ENCODE assay signal across 8 cellular contexts in the genomic region with DNA sequence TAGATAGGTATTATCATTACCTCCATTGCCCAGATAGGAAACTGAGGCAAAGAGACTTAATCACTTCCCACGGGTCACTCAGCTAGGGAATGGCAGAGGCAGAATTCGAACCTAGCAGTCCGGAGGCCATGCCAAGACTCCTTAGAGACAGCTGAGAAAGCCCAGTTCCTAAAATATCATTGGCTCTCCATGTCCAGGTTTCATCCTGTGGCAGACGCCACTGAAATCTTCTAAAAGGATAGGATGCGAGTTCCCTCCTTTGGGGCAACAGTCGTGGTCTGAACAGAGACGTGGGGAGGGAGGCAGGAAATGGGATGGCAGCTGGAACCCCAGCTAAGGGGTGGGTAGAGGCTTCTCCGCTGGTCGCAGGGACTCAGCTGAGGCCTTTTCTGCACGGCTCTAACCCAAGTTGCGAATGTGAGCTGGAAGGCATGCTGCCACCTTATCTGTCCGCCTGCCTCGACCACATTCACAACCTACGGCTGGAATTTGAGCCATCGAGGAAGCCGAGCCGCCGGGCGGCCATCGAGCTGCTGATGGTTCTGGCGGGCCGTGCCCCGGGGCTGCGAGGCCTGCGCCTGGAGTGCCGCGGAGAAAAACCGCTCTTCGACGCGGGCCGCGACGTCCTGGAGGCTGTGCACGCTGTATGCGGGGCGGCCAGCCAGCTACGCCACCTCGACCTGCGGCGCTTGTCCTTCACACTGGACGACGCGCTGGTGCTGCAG. TPM values are rescaled to one million over a fixed set of nuclear protein-coding genes. Genes with fewer than 3 reads are reported as not detected.
DNase-seq lines count a peak whose midpoint lies in the region; ATAC-seq, FAIRE-seq and TF ChIP-seq lines count a peak whose summit lies in the region.

No MANE protein-coding gene starts in this region.

- peaks cover 12% of the 10 kb centered on the region for H3K36me3 Mint-ChIP-seq in MCF 10A (ENCODE audit: insufficient read depth, unreplicated experiment)
- H3K36me3 Mint-ChIP-seq in activated naive CD8-positive, alpha-beta T cell treated with anti-CD3 and anti-CD28 coated beads, Interleukin-2, amount 10 ng/mL, durations not matched to agents 7 days and 5 days, result peaks cover 11% of the 10 kb centered on the region
- H3K36me3 Mint-ChIP-seq in activated naive CD4-positive, alpha-beta T cell treated with anti-CD3 and anti-CD28 coated beads, Interleukin-2, amount 50 U/mL, for 72 hours, result peaks cover 9 to 31% of the 10 kb centered on the region in 2 donors

- no peak for TF ChIP-seq CTCF in breast epithelium (IDR thresholded peaks at IDR 0.05)
- TF ChIP-seq CTCF in MCF 10A (IDR thresholded peaks at IDR 0.05; ENCODE audit: unreplicated experiment), result no peak
- TF ChIP-seq CTCF in keratinocyte (optimal IDR thresholded peaks at IDR 0.05 in 1 of 3, IDR thresholded peaks at IDR 0.05 in 1 of 3, conservative IDR thresholded peaks at IDR 0.05 in 1 of 3; ENCODE audit: extremely low read depth in 1 of 3, insufficient read depth in 2 of 3, low read length in 3 of 3), result no peak
- TF ChIP-seq CTCF in transverse colon (IDR thresholded peaks at IDR 0.05), result no peak

- peaks cover 9% of the 10 kb centered on the region for H3K4me1 Mint-ChIP-seq in MCF 10A (ENCODE audit: insufficient read depth, unreplicated experiment)
- H3K4me1 Mint-ChIP-seq in activated naive CD8-positive, alpha-beta T cell treated with anti-CD3 and anti-CD28 coated beads, Interleukin-2, amount 10 ng/mL, durations not matched to agents 7 days and 5 days, result peaks cover 32% of the 10 kb centered on the region

- H2AFZ ChIP-seq in keratinocyte (ENCODE audit: control insufficient read depth, low read length), result no peak overlapping the region

- intact Hi-C loops in breast epithelium (cut with DNase I; ENCODE audit: low total_unique reads), result no loop called here
- intact Hi-C loops in MCF 10A (cut with micrococcal nuclease), result no loop called here
- intact Hi-C loops in transverse colon (cut with DNase I; ENCODE audit: low total_unique reads), result no loop called here

- CTCF ChIA-PET in MCF 10A (lab: Yijun Ruan, JAX), result interaction anchor here (0.5 to 1.3 kb wide), 6 partner anchors 10 to 406 kb away, joined by 3 to 8 read pairs (median 3); no protein-coding TSS in a partner anchor

- no TSS peak for BruUV-seq in MCF 10A (replicated peaks; lab: Mats Ljungman, UMichigan)

- dilution Hi-C loops in keratinocyte (cut with MboI; ENCODE audit: extremely low pct_ligation_motif_present, low sequenced_read_pairs), result no loop called here

- H3K27me3 Mint-ChIP-seq in MCF 10A (ENCODE audit: insufficient read depth, unreplicated experiment), result no peaks in the 10 kb centered on the region
- peaks cover 46% of the 10 kb centered on the region for H3K27me3 Mint-ChIP-seq in activated naive CD8-positive, alpha-beta T cell treated with anti-CD3 and anti-CD28 coated beads, Interleukin-2, amount 10 ng/mL, durations not matched to agents 7 days and 5 days

- H3K9me3 ChIP-seq in breast epithelium, result no peaks in the 10 kb centered on the region
- H3K9me3 ChIP-seq in keratinocyte (ENCODE audit: control insufficient read depth, low read depth, low read length), result no peaks in the 10 kb centered on the region
- H3K9me3 ChIP-seq in transverse colon, result no peaks in the 10 kb centered on the region

- no peaks in the 10 kb centered on the region for H3K79me2 ChIP-seq in keratinocyte (ENCODE audit: control insufficient read depth, insufficient read depth, low read length)

- no peak for DNase-seq in breast epithelium (ENCODE audit: low spot score in 2 of 2)
- no peak for DNase-seq in MCF 10A (ENCODE audit: unreplicated experiment)
- DNase-seq in activated naive CD8-positive, alpha-beta T cell treated with anti-CD3 and anti-CD28 coated beads, Interleukin-2, amount 10 ng/mL, durations not matched to agents 7 days and 5 days, result peak; percentile 28
- no peak for DNase-seq in keratinocyte (ENCODE audit: low read depth, low spot score)
- no peak for DNase-seq in transverse colon
- DNase-seq in activated naive CD4-positive, alpha-beta T cell treated with anti-CD3 and anti-CD28 coated beads, Interleukin-2, amount 50 U/mL, for 72 hours (ENCODE audit: low spot score in 2 of 2), result no peak
- DNase-seq in RCC 7860 (ENCODE audit: low spot score), result no peak

- H3K9me1 ChIP-seq in keratinocyte (ENCODE audit: control insufficient read depth, extremely low read depth, insufficient read depth, low read length), result no peaks in the 10 kb centered on the region

- no peaks in the 10 kb centered on the region for H4K20me1 ChIP-seq in keratinocyte (ENCODE audit: control insufficient read depth, extremely low read depth, insufficient read depth, low read length)

- POLR2A ChIA-PET in MCF 10A (lab: Yijun Ruan, JAX), result interaction anchor here (0.8 to 4.6 kb wide), 3 partner anchors 13 to 22 kb away, joined by 3 to 94 read pairs (median 4); a partner anchor contains a TSS
- POLR2A ChIA-PET in activated naive CD8-positive, alpha-beta T cell treated with anti-CD3 and anti-CD28 coated beads, Interleukin-2, amount 10 ng/mL, durations not matched to agents 7 days and 5 days (lab: Charles Lee), result interaction anchor here (1.1 to 2.3 kb wide), 5 partner anchors 11 to 187 kb away, joined by 3 to 15 read pairs (median 4); a partner anchor contains a TSS

- 55% methylated on average over 44 of the region's 44 CpGs; no CpG with 5 or more reads in 1 of the 2 donors for WGBS in transverse colon (ENCODE audit: low coverage in 1 of 2), 2 donors

- TF ChIP-seq EP300 in transverse colon (IDR thresholded peaks at IDR 0.05; ENCODE audit: low read depth), result no peak

- in situ Hi-C loops in transverse colon (cut with MboI; ENCODE audit: low pct_ligation_motif_present in 1 of 4, low pct_unique_long_range_greater_than_20kb in 1 of 4, low sequenced_read_pairs in 3 of 4), result loop anchor here in 2 of 4 donors (25.0 kb wide), 2 partner anchors 175 to 200 kb away; a partner anchor contains a TSS

- H3K4me3 ChIP-seq in breast epithelium, result peak overlapping the region; percentile 42 to 70 (median 52)
- peak overlapping the region in 1 of 3 experiments; percentile 56 for H3K4me3 ChIP-seq in keratinocyte (ENCODE audit: control insufficient read depth in 2 of 3, extremely low read depth in 1 of 3, insufficient read depth in 2 of 3, low read depth in 1 of 3, low read length in 3 of 3)
- peak overlapping the region in 2 of 4 donors; percentile 29 to 38 for H3K4me3 ChIP-seq in transverse colon

- peak overlapping the region in 1 of 2 donors; percentile 19 for H3K27ac ChIP-seq in breast epithelium
- no peak overlapping the region for H3K27ac ChIP-seq in keratinocyte (ENCODE audit: control insufficient read depth, insufficient read depth, low read length)
- H3K27ac ChIP-seq in transverse colon, result peak overlapping the region; percentile 11 to 72 (median 58)

- H3K27ac Mint-ChIP-seq in MCF 10A (ENCODE audit: low read depth, unreplicated experiment), result no peak overlapping the region
- H3K27ac Mint-ChIP-seq in activated naive CD8-positive, alpha-beta T cell treated with anti-CD3 and anti-CD28 coated beads, Interleukin-2, amount 10 ng/mL, durations not matched to agents 7 days and 5 days, result no peak overlapping the region
- H3K27ac Mint-ChIP-seq in activated naive CD4-positive, alpha-beta T cell treated with anti-CD3 and anti-CD28 coated beads, Interleukin-2, amount 50 U/mL, for 72 hours, result no peak overlapping the region

- H3K27me3 ChIP-seq in breast epithelium (no peaks in the 10 kb centered on the region), keratinocyte (ENCODE audit: control insufficient read depth, extremely low read depth, insufficient read depth, low read length) (peaks cover 7% of the 10 kb centered on the region), transverse colon (peaks cover 56% of the 10 kb centered on the region)

- no peak overlapping the region for H3K4me3 Mint-ChIP-seq in MCF 10A (ENCODE audit: unreplicated experiment)
- peak overlapping the region; percentile 44 for H3K4me3 Mint-ChIP-seq in activated naive CD8-positive, alpha-beta T cell treated with anti-CD3 and anti-CD28 coated beads, Interleukin-2, amount 10 ng/mL, durations not matched to agents 7 days and 5 days

- ATAC-seq in activated naive CD8-positive, alpha-beta T cell treated with anti-CD3 and anti-CD28 coated beads, Interleukin-2, amount 10 ng/mL, durations not matched to agents 7 days and 5 days (ENCODE audit: low read depth), result no peak
- ATAC-seq in HG02763 (IDR thresholded peaks at IDR 0.05; ENCODE audit: unreplicated experiment), result no peak
- ATAC-seq in activated naive CD4-positive, alpha-beta T cell treated with anti-CD3 and anti-CD28 coated beads, Interleukin-2, amount 50 U/mL, for 72 hours, result no peak

- no peak overlapping the region for H3K9ac ChIP-seq in keratinocyte (ENCODE audit: control insufficient read depth, extremely low read depth, insufficient read depth, low read length)

- FAIRE-seq in keratinocyte (lab: Jason Lieb, UNC) (no peak), RCC 7860 (lab: Jason Lieb, UNC) (no peak)

- H3K9me3 Mint-ChIP-seq in MCF 10A (ENCODE audit: unreplicated experiment), result no peaks in the 10 kb centered on the region
- no peaks in the 10 kb centered on the region for H3K9me3 Mint-ChIP-seq in activated naive CD8-positive, alpha-beta T cell treated with anti-CD3 and anti-CD28 coated beads, Interleukin-2, amount 10 ng/mL, durations not matched to agents 7 days and 5 days
- H3K9me3 Mint-ChIP-seq in activated naive CD4-positive, alpha-beta T cell treated with anti-CD3 and anti-CD28 coated beads, Interleukin-2, amount 50 U/mL, for 72 hours, result no peaks in the 10 kb centered on the region

- no peaks in the 10 kb centered on the region for H3K36me3 ChIP-seq in breast epithelium
- H3K36me3 ChIP-seq in keratinocyte (ENCODE audit: control insufficient read depth in 2 of 2, extremely low read depth in 1 of 2, insufficient read depth in 2 of 2, low read length in 2 of 2), result no peaks in the 10 kb centered on the region
- no peaks in the 10 kb centered on the region for H3K36me3 ChIP-seq in transverse colon

- H3K4me2 ChIP-seq in keratinocyte (ENCODE audit: control insufficient read depth, extremely low read depth, insufficient read depth, low read depth, low read length), result peak overlapping the region; percentile 65

- peaks cover 10 to 11% of the 10 kb centered on the region in 2 donors for H3K4me1 ChIP-seq in breast epithelium
- peaks cover 30% of the 10 kb centered on the region for H3K4me1 ChIP-seq in keratinocyte (ENCODE audit: control insufficient read depth, extremely low read depth, insufficient read depth, low read length)
- peaks cover 15 to 73% (median 52%) of the 10 kb centered on the region in 4 donors for H3K4me1 ChIP-seq in transverse colon

- no peak for TF ChIP-seq POLR2A in breast epithelium (IDR thresholded peaks at IDR 0.05)
- TF ChIP-seq POLR2A in transverse colon (IDR thresholded peaks at IDR 0.05), result no peak

RNA-seq across cellular contexts. Expression of a gene that starts 1.9 kb away (rescaled TPM):
- total RNA-seq in breast epithelium (100 to 1,000 TPM in 1 of 3 donors, 10 to 100 TPM in 2; 46.9 to 113 (median 62.5) TPM), MCF 10A (2022) (34.3 and 34.8 TPM in 2 replicates), transverse colon (100 to 1,000 TPM in 1 of 4 donors, 10 to 100 TPM in 3; 29.5 to 136 (median 76.6) TPM)
- total RNA-seq in activated naive CD8-positive, alpha-beta T cell treated with anti-CD3 and anti-CD28 coated beads, Interleukin-2, amount 10 ng/mL, durations not matched to agents 7 days and 5 days, result 10 to 100 TPM; 61.5 to 76.8 TPM
- polyA plus RNA-seq in keratinocyte, result 4.3 to 10.7 TPM (median 4.9 TPM) in 3 replicates
- 7.2 TPM for polyA plus RNA-seq in keratinocyte (2011; ENCODE audit: low read depth)
- polyA plus RNA-seq in keratinocyte (2011; cell fraction: cytosol; rRNA removed), result 0.69 and 0.79 TPM in 2 replicates
- polyA plus RNA-seq in keratinocyte (2011; cell fraction: nucleus; rRNA removed), result 63.1 and 85.5 TPM in 2 replicates
- polyA plus RNA-seq in keratinocyte (2012; ENCODE audit: low replicate concordance), result 5.2 and 10.5 TPM in 2 replicates
- polyA minus RNA-seq in keratinocyte, result 3.3 to 6.5 TPM (median 3.7 TPM) in 3 replicates
- 5.0 TPM for polyA minus RNA-seq in keratinocyte (2011; cell fraction: cytosol; rRNA and poly(A)+ RNA removed)
- 5.1 and 7.1 TPM in 2 replicates for polyA minus RNA-seq in keratinocyte (2011; cell fraction: nucleus; rRNA and poly(A)+ RNA removed)
- total RNA-seq in activated naive CD4-positive, alpha-beta T cell treated with anti-CD3 and anti-CD28 coated beads, Interleukin-2, amount 50 U/mL, for 72 hours, result 10 to 100 TPM; 26.0 to 58.8 TPM

RNA-seq across cellular contexts. Expression of a gene that starts 2.8 kb away (rescaled TPM):
- total RNA-seq in breast epithelium (10 to 100 TPM; 19.5 to 60.0 (median 40.1) TPM), MCF 10A (2022) (15.9 and 17.2 TPM in 2 replicates), transverse colon (10 to 100 TPM; 30.0 to 91.1 (median 55.1) TPM)
- 10 to 100 TPM; 34.1 to 41.3 TPM for total RNA-seq in activated naive CD8-positive, alpha-beta T cell treated with anti-CD3 and anti-CD28 coated beads, Interleukin-2, amount 10 ng/mL, durations not matched to agents 7 days and 5 days
- 3.0 to 6.0 TPM (median 4.0 TPM) in 3 replicates for polyA plus RNA-seq in keratinocyte
- 1.4 TPM for polyA plus RNA-seq in keratinocyte (2011; ENCODE audit: low read depth)
- polyA plus RNA-seq in keratinocyte (2011; cell fraction: cytosol; rRNA removed), result 1.1 and 3.0 TPM in 2 replicates
- 25.3 and 44.1 TPM in 2 replicates for polyA plus RNA-seq in keratinocyte (2011; cell fraction: nucleus; rRNA removed)
- 4.0 and 4.9 TPM in 2 replicates for polyA plus RNA-seq in keratinocyte (2012; ENCODE audit: low replicate concordance)
- 1.3 to 2.0 TPM (median 1.3 TPM) in 3 replicates for polyA minus RNA-seq in keratinocyte
- polyA minus RNA-seq in keratinocyte (2011; cell fraction: cytosol; rRNA and poly(A)+ RNA removed), result 4.6 TPM
- polyA minus RNA-seq in keratinocyte (2011; cell fraction: nucleus; rRNA and poly(A)+ RNA removed), result 8.6 and 11.6 TPM in 2 replicates
- total RNA-seq in activated naive CD4-positive, alpha-beta T cell treated with anti-CD3 and anti-CD28 coated beads, Interleukin-2, amount 50 U/mL, for 72 hours, result 10 to 100 TPM; 27.9 to 38.7 TPM

RNA-seq across cellular contexts. Expression of a gene that starts 2.9 kb away (rescaled TPM):
- total RNA-seq in breast epithelium (10 to 100 TPM; 35.1 to 42.6 (median 36.4) TPM), MCF 10A (2022) (12.9 and 13.3 TPM in 2 replicates), transverse colon (10 to 100 TPM; 32.2 to 74.8 (median 42.0) TPM)
- total RNA-seq in activated naive CD8-positive, alpha-beta T cell treated with anti-CD3 and anti-CD28 coated beads, Interleukin-2, amount 10 ng/mL, durations not matched to agents 7 days and 5 days, result 10 to 100 TPM; 77.3 to 81.7 TPM
- polyA plus RNA-seq in keratinocyte, result 12.5 to 25.0 TPM (median 12.5 TPM) in 3 replicates
- 6.9 TPM for polyA plus RNA-seq in keratinocyte (2011; ENCODE audit: low read depth)
- polyA plus RNA-seq in keratinocyte (2011; cell fraction: cytosol; rRNA removed), result 7.4 and 16.8 TPM in 2 replicates
- 21.3 and 27.2 TPM in 2 replicates for polyA plus RNA-seq in keratinocyte (2011; cell fraction: nucleus; rRNA removed)
- polyA plus RNA-seq in keratinocyte (2012; ENCODE audit: low replicate concordance), result 15.4 and 19.7 TPM in 2 replicates
- polyA minus RNA-seq in keratinocyte, result 3.5 to 8.6 TPM (median 7.0 TPM) in 3 replicates
- polyA minus RNA-seq in keratinocyte (2011; cell fraction: cytosol; rRNA and poly(A)+ RNA removed), result 20.7 TPM
- 10.0 and 11.5 TPM in 2 replicates for polyA minus RNA-seq in keratinocyte (2011; cell fraction: nucleus; rRNA and poly(A)+ RNA removed)
- 10 to 100 TPM; 15.7 to 43.5 TPM for total RNA-seq in activated naive CD4-positive, alpha-beta T cell treated with anti-CD3 and anti-CD28 coated beads, Interleukin-2, amount 50 U/mL, for 72 hours

RNA-seq across cellular contexts. Expression of a gene that starts 7.7 kb away (rescaled TPM):
- total RNA-seq in breast epithelium (10 to 100 TPM; 39.7 to 87.7 (median 45.9) TPM), MCF 10A (2022) (49.8 and 65.7 TPM in 2 replicates), transverse colon (10 to 100 TPM; 39.5 to 65.9 (median 41.2) TPM)
- total RNA-seq in activated naive CD8-positive, alpha-beta T cell treated with anti-CD3 and anti-CD28 coated beads, Interleukin-2, amount 10 ng/mL, durations not matched to agents 7 days and 5 days, result 10 to 100 TPM; 17.7 to 18.6 TPM
- polyA plus RNA-seq in keratinocyte, result 10.5 to 18.1 TPM (median 16.8 TPM) in 3 replicates
- 21.7 TPM for polyA plus RNA-seq in keratinocyte (2011; ENCODE audit: low read depth)
- polyA plus RNA-seq in keratinocyte (2011; cell fraction: cytosol; rRNA removed), result 7.2 and 11.5 TPM in 2 replicates
- 55.7 and 63.3 TPM in 2 replicates for polyA plus RNA-seq in keratinocyte (2011; cell fraction: nucleus; rRNA removed)
- polyA plus RNA-seq in keratinocyte (2012; ENCODE audit: low replicate concordance), result 15.0 and 33.9 TPM in 2 replicates
- polyA minus RNA-seq in keratinocyte, result 4.8 to 13.2 TPM (median 7.5 TPM) in 3 replicates
- polyA minus RNA-seq in keratinocyte (2011; cell fraction: cytosol; rRNA and poly(A)+ RNA removed), result 8.4 TPM
- 4.7 and 6.0 TPM in 2 replicates for polyA minus RNA-seq in keratinocyte (2011; cell fraction: nucleus; rRNA and poly(A)+ RNA removed)
- 10 to 100 TPM in 1 of 2 donors, 1 to 10 TPM in 1; 9.2 to 43.4 TPM for total RNA-seq in activated naive CD4-positive, alpha-beta T cell treated with anti-CD3 and anti-CD28 coated beads, Interleukin-2, amount 50 U/mL, for 72 hours

RNA-seq across cellular contexts. Expression of a gene that starts 11.8 kb away (rescaled TPM):
- total RNA-seq in breast epithelium, result 10 to 100 TPM in 2 of 3 donors, 1 to 10 TPM in 1; 7.8 to 13.3 (median 11.1) TPM
- 0.84 and 1.9 TPM in 2 replicates for total RNA-seq in MCF 10A (2022)
- total RNA-seq in activated naive CD8-positive, alpha-beta T cell treated with anti-CD3 and anti-CD28 coated beads, Interleukin-2, amount 10 ng/mL, durations not matched to agents 7 days and 5 days, result 10 to 100 TPM in 1 of 2 experiments, 1 to 10 TPM in 1; 9.0 to 10.1 TPM
- polyA plus RNA-seq in keratinocyte, result 2.6 to 5.4 TPM (median 3.9 TPM) in 3 replicates
- 0.91 TPM for polyA plus RNA-seq in keratinocyte (2011; ENCODE audit: low read depth)
- 2.2 and 3.6 TPM in 2 replicates for polyA plus RNA-seq in keratinocyte (2011; cell fraction: cytosol; rRNA removed)
- 4.5 and 7.3 TPM in 2 replicates for polyA plus RNA-seq in keratinocyte (2011; cell fraction: nucleus; rRNA removed)
- 3.0 and 4.1 TPM in 2 replicates for polyA plus RNA-seq in keratinocyte (2012; ENCODE audit: low replicate concordance)
- polyA minus RNA-seq in keratinocyte, result 2.3 to 4.8 TPM (median 3.6 TPM) in 3 replicates
- 5.9 TPM for polyA minus RNA-seq in keratinocyte (2011; cell fraction: cytosol; rRNA and poly(A)+ RNA removed)
- 3.9 and 6.3 TPM in 2 replicates for polyA minus RNA-seq in keratinocyte (2011; cell fraction: nucleus; rRNA and poly(A)+ RNA removed)
- 10 to 100 TPM in 1 of 4 donors, 1 to 10 TPM in 3; 1.5 to 69.1 (median 5.5) TPM for total RNA-seq in transverse colon
- 1 to 10 TPM; 3.2 to 4.7 TPM for total RNA-seq in activated naive CD4-positive, alpha-beta T cell treated with anti-CD3 and anti-CD28 coated beads, Interleukin-2, amount 50 U/mL, for 72 hours
